8 cellular contexts compared by ENCODE assay signal in the genomic region with DNA sequence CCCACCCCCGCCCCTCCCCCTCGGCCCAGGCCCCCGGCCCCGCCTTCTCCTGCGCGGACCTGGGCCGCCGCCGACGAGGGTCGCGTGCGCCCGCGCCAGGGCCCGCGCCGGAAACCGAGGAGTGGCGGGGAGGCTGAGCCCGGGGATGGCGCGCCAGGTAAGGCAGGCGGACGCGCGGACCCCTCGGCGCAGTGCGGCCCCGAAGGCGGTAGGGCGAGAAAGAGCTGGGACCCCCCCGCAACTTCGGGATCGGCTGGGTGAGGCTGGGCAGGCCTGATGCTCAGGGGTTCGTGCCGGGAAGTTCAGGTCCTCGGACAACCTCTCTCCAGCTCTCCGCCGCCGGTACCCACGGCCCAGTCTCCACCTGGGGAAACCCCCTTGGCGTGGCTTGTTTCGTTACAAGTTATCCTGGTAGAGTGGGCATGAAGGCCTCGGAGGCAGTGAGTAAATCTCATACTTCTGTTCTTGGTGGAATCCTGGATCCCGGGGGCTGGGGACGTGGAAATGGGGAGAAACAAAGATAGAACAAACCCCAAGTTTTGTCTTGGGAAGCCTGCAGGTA. TPM values are rescaled to one million over a fixed set of nuclear protein-coding genes. Genes with fewer than 3 reads are reported as not detected.
DNase-seq lines count a peak whose midpoint lies in the region; ATAC-seq and TF ChIP-seq lines count a peak whose summit lies in the region.

No MANE protein-coding gene starts in this region.

- TF ChIP-seq CTCF in right atrium auricular region (IDR thresholded peaks at IDR 0.05) = no peak

- peak overlapping the region; percentile 94 for H3K27ac ChIP-seq in right atrium auricular region

- H3K4me1 Mint-ChIP-seq in activated CD8-positive, alpha-beta T cell treated with anti-CD3 and anti-CD28 coated beads, Interleukin-2, amount 10 ng/mL, durations not matched to agents 7 days and 5 days (ENCODE audit: low read depth) = peaks cover 17% of the 10 kb centered on the region

- ATAC-seq in HG03280 (IDR thresholded peaks at IDR 0.05; ENCODE audit: unreplicated experiment) = peak; percentile 21
- ATAC-seq in activated CD8-positive, alpha-beta T cell treated with anti-CD3 and anti-CD28 coated beads, Interleukin-2, amount 10 ng/mL, durations not matched to agents 7 days and 5 days = no peak
- ATAC-seq in GM18519 (IDR thresholded peaks at IDR 0.05; ENCODE audit: low FRiP score, unreplicated experiment) = no peak

- H3K4me3 ChIP-seq in right atrium auricular region = peak overlapping the region; percentile 72 to 76
- peak overlapping the region; percentile 87 for H3K4me3 ChIP-seq in skeletal muscle satellite cell (ENCODE audit: low read length)

- peaks cover 4% of the 10 kb centered on the region for H3K27me3 Mint-ChIP-seq in activated CD8-positive, alpha-beta T cell treated with anti-CD3 and anti-CD28 coated beads, Interleukin-2, amount 10 ng/mL, durations not matched to agents 7 days and 5 days (ENCODE audit: low read depth)

- CTCF ChIA-PET in activated CD8-positive, alpha-beta T cell treated with anti-CD3 and anti-CD28 coated beads, Interleukin-2, amount 10 ng/mL, durations not matched to agents 7 days and 5 days (lab: Charles Lee) = no interaction called here

- H3K27ac Mint-ChIP-seq in activated CD8-positive, alpha-beta T cell treated with anti-CD3 and anti-CD28 coated beads, Interleukin-2, amount 10 ng/mL, durations not matched to agents 7 days and 5 days = peak overlapping the region; percentile 43

- peaks cover 0 to 52% of the 10 kb centered on the region in 2 donors for H3K4me1 ChIP-seq in right atrium auricular region
- peaks cover 12% of the 10 kb centered on the region for H3K4me1 ChIP-seq in skeletal muscle satellite cell (ENCODE audit: control insufficient read depth, insufficient read depth, low read length)

- peaks cover 2% of the 10 kb centered on the region for H3K36me3 Mint-ChIP-seq in activated CD8-positive, alpha-beta T cell treated with anti-CD3 and anti-CD28 coated beads, Interleukin-2, amount 10 ng/mL, durations not matched to agents 7 days and 5 days (ENCODE audit: low read depth)

- no peaks in the 10 kb centered on the region for H3K27me3 ChIP-seq in right atrium auricular region
- no peaks in the 10 kb centered on the region for H3K27me3 ChIP-seq in skeletal muscle satellite cell (ENCODE audit: control insufficient read depth, insufficient read depth, low read length)

- peaks cover 8 to 21% of the 10 kb centered on the region in 2 donors for H3K9me3 ChIP-seq in right atrium auricular region
- peaks cover 6% of the 10 kb centered on the region for H3K9me3 ChIP-seq in skeletal muscle satellite cell (replicated peaks; ENCODE audit: low read length)

- H3K36me3 ChIP-seq in right atrium auricular region = no peaks in the 10 kb centered on the region
- H3K36me3 ChIP-seq in skeletal muscle satellite cell (ENCODE audit: insufficient read depth, low read length) = no peaks in the 10 kb centered on the region

- POLR2A ChIA-PET in activated CD8-positive, alpha-beta T cell treated with anti-CD3 and anti-CD28 coated beads, Interleukin-2, amount 10 ng/mL, durations not matched to agents 7 days and 5 days (lab: Charles Lee) = interaction anchor here (0.7 kb wide), 1 partner anchor 9 kb away, joined by 4 read pairs; no protein-coding TSS in a partner anchor

- peak overlapping the region; percentile 96 for H3K4me2 ChIP-seq in skeletal muscle satellite cell (ENCODE audit: low read length)

- H3K4me3 Mint-ChIP-seq in activated CD8-positive, alpha-beta T cell treated with anti-CD3 and anti-CD28 coated beads, Interleukin-2, amount 10 ng/mL, durations not matched to agents 7 days and 5 days = peak overlapping the region; percentile 75

- DNase-seq in DMS79 treated with DMSO at 0.1 percent for 48 hours (lab: John Stamatoyannopoulos, UW) (peak; percentile 33), DMS79 (lab: John Stamatoyannopoulos, UW) (no peak), right atrium auricular region (ENCODE audit: low spot score) (peak; percentile 63), SHP77 treated with DMSO at 0.1 percent for 48 hours (lab: John Stamatoyannopoulos, UW) (no peak)
- no peak for DNase-seq in activated CD8-positive, alpha-beta T cell treated with anti-CD3 and anti-CD28 coated beads, Interleukin-2, amount 10 ng/mL, durations not matched to agents 7 days and 5 days

- peaks cover 15% of the 10 kb centered on the region for H3K9me3 Mint-ChIP-seq in activated CD8-positive, alpha-beta T cell treated with anti-CD3 and anti-CD28 coated beads, Interleukin-2, amount 10 ng/mL, durations not matched to agents 7 days and 5 days (ENCODE audit: insufficient read depth)

- H3K9ac ChIP-seq in skeletal muscle satellite cell (ENCODE audit: low read depth, low read length) = peak overlapping the region; percentile 83

RNA-seq across cellular contexts. Expression of gene ZNF467, which starts 58.4 kb away (rescaled TPM):
- under 1 TPM; 0.08 to 0.11 TPM for total RNA-seq in activated CD8-positive, alpha-beta T cell treated with anti-CD3 and anti-CD28 coated beads, Interleukin-2, amount 10 ng/mL, durations not matched to agents 7 days and 5 days
- 10 to 100 TPM in 1 of 2 donors, 1 to 10 TPM in 1; 3.2 to 11.0 TPM for total RNA-seq in right atrium auricular region
- total RNA-seq in skeletal muscle satellite cell (2012; rRNA removed) = under 0.01 TPM in 1 of 2 replicates, not detected in the other

Comparison
In these comparisons a context has a peak if more than half of its experiments do, and no peak if none do; other contexts are left out.
1. DNase-seq: peak in DMS79 treated with DMSO at 0.1 percent for 48 hours (single experiment) and right atrium auricular region (single experiment); none in DMS79 (single experiment), activated CD8-positive, alpha-beta T cell treated with anti-CD3 and anti-CD28 coated beads, Interleukin-2, amount 10 ng/mL, durations not matched to agents 7 days and 5 days (single experiment) and SHP77 treated with DMSO at 0.1 percent for 48 hours (single experiment).